ENCODE assay signal across 1 cellular context in genomic region chr14:100750762-100751699, GRCh38.
A peak's percentile ranks its signal among the peaks of the same experiment; 100 is the strongest.
TF ChIP-seq lines count a peak whose summit lies in the region.

No MANE protein-coding gene starts in this region.

TF ChIP-seq in HepG2, 621 proteins besides CTCF, POLR2A, EP300 and RAD21 (continued from another document and continues in another):
- TF ChIP-seq GATAD1 (CRISPR knock-in tag; IDR thresholded peaks at IDR 0.05) (peak; percentile 63; the same call in 1 of the 2 replicates), PAX8 (CRISPR knock-in tag; IDR thresholded peaks at IDR 0.05; ENCODE audit: borderline replicate concordance) (0 out of 2 replicates have a peak, but pooled peaks have one; percentile 70), ZNF512B (CRISPR knock-in tag; IDR thresholded peaks at IDR 0.05; ENCODE audit: borderline replicate concordance) (peak; percentile 61; the same call in 1 of the 2 replicates), SNRNP70 (IDR thresholded peaks at IDR 0.05; ENCODE audit: low read depth, low read length) (no peak), ZNF432 (CRISPR knock-in tag; IDR thresholded peaks at IDR 0.05; ENCODE audit: borderline replicate concordance) (no peak), ZNF605 (CRISPR knock-in tag; IDR thresholded peaks at IDR 0.05) (0 out of 2 replicates have a peak, but pooled peaks have one; percentile 11), RFX3 (CRISPR knock-in tag; IDR thresholded peaks at IDR 0.05) (0 out of 2 replicates have a peak, but pooled peaks have one; percentile 27), ZSCAN12 (CRISPR knock-in tag; IDR thresholded peaks at IDR 0.05) (peak; percentile 60; the same call in 1 of the 2 replicates), SNAI1 (CRISPR knock-in tag; IDR thresholded peaks at IDR 0.05; ENCODE audit: borderline replicate concordance) (no peak), NRL (CRISPR knock-in tag; IDR thresholded peaks at IDR 0.05; ENCODE audit: borderline replicate concordance) (peak; percentile 65; the same call in 1 of the 2 replicates), ZKSCAN5 (CRISPR knock-in tag; IDR thresholded peaks at IDR 0.05) (no peak), HNF4A (CRISPR knock-in tag; IDR thresholded peaks at IDR 0.05) (peak; percentile 98), XRCC5 (optimal IDR thresholded peaks at IDR 0.05; ENCODE audit: low read length) (no peak), ZZZ3 (CRISPR knock-in tag; IDR thresholded peaks at IDR 0.05; ENCODE audit: borderline replicate concordance) (peak; percentile 58; the same call in 1 of the 2 replicates), ATF6 (CRISPR knock-in tag; conservative IDR thresholded peaks at IDR 0.05) (no peak; the same call in 1 of the 2 replicates), SIX4 (CRISPR knock-in tag; IDR thresholded peaks at IDR 0.05) (peak; percentile 96), ZNF317 (CRISPR knock-in tag; IDR thresholded peaks at IDR 0.05) (peak; percentile 71), DDIT3 (CRISPR knock-in tag; IDR thresholded peaks at IDR 0.05) (no peak), GPN1 (CRISPR knock-in tag; IDR thresholded peaks at IDR 0.05; ENCODE audit: borderline replicate concordance) (no peak), TBL1XR1 (IDR thresholded peaks at IDR 0.05; ENCODE audit: borderline replicate concordance, low read length, partially characterized antibody) (no peak), ZBTB46 (CRISPR knock-in tag; IDR thresholded peaks at IDR 0.05; ENCODE audit: borderline replicate concordance) (no peak), REL (CRISPR knock-in tag; conservative IDR thresholded peaks at IDR 0.05) (no peak), EZH2 (conservative IDR thresholded peaks at IDR 0.05; ENCODE audit: low read depth, low read length) (no peak), GTF2F1 (IDR thresholded peaks at IDR 0.05; ENCODE audit: low read length) (no peak), ATF1 (CRISPR knock-in tag; IDR thresholded peaks at IDR 0.05) (peak; percentile 53), PITX1 (CRISPR knock-in tag; IDR thresholded peaks at IDR 0.05) (peak; percentile 95), KDM6A (CRISPR knock-in tag; IDR thresholded peaks at IDR 0.05; ENCODE audit: low read depth) (peak; percentile 44; the same call in 1 of the 2 replicates), HES4 (CRISPR knock-in tag; IDR thresholded peaks at IDR 0.05; ENCODE audit: borderline replicate concordance) (no peak), RNF2 (conservative IDR thresholded peaks at IDR 0.05; ENCODE audit: low read depth) (no peak), ZBTB3 (CRISPR knock-in tag; IDR thresholded peaks at IDR 0.05; ENCODE audit: borderline replicate concordance, low read depth) (peak; percentile 61; the same call in 1 of the 2 replicates), SP1 (IDR thresholded peaks at IDR 0.05) (no peak), SP1 (CRISPR knock-in tag; IDR thresholded peaks at IDR 0.05) (no peak), SNAPC4 (CRISPR knock-in tag; IDR thresholded peaks at IDR 0.05) (peak; percentile 73; the same call in 1 of the 2 replicates), PAXIP1 (CRISPR knock-in tag; conservative IDR thresholded peaks at IDR 0.05) (peak; percentile 95), PCBP1 (IDR thresholded peaks at IDR 0.05; ENCODE audit: borderline replicate concordance, low read depth, low read length) (no peak), TEF (CRISPR knock-in tag; IDR thresholded peaks at IDR 0.05) (peak; percentile 99), ZNF75D (CRISPR knock-in tag; IDR thresholded peaks at IDR 0.05; ENCODE audit: borderline replicate concordance) (0 out of 2 replicates have a peak, but pooled peaks have one; percentile 68), REXO4 (CRISPR knock-in tag; IDR thresholded peaks at IDR 0.05; ENCODE audit: borderline replicate concordance) (no peak), NR2F1 (CRISPR knock-in tag; IDR thresholded peaks at IDR 0.05) (peak in 1 of 2 experiments; percentile 46; a peak in 1 of 4 replicates), ZNF704 (CRISPR knock-in tag; IDR thresholded peaks at IDR 0.05; ENCODE audit: borderline replicate concordance) (no peak), XBP1 (CRISPR knock-in tag; IDR thresholded peaks at IDR 0.05) (no peak), STAG1 (CRISPR knock-in tag; IDR thresholded peaks at IDR 0.05) (peak; percentile 52), ZNF205 (CRISPR knock-in tag; IDR thresholded peaks at IDR 0.05) (peak; percentile 46; the same call in 1 of the 2 replicates), SRSF1 (optimal IDR thresholded peaks at IDR 0.05; ENCODE audit: low read depth, low read length) (no peak), ZSCAN31 (CRISPR knock-in tag; IDR thresholded peaks at IDR 0.05; ENCODE audit: low read depth) (no peak; the same call in 1 of the 2 replicates), SAFB2 (CRISPR knock-in tag; IDR thresholded peaks at IDR 0.05; ENCODE audit: borderline replicate concordance, low read depth) (no peak; the same call in 1 of the 2 replicates), ZNF775 (CRISPR knock-in tag; IDR thresholded peaks at IDR 0.05; ENCODE audit: borderline replicate concordance) (no peak), ZNF256 (CRISPR knock-in tag; conservative IDR thresholded peaks at IDR 0.05) (0 out of 2 replicates have a peak, but pooled peaks have one; percentile 42), ZNF468 (CRISPR knock-in tag; IDR thresholded peaks at IDR 0.05) (no peak), BHLHE40 (IDR thresholded peaks at IDR 0.05; ENCODE audit: low read length) (no peak), SRSF9 (IDR thresholded peaks at IDR 0.05; ENCODE audit: borderline replicate concordance, insufficient read depth, low read depth, low read length, poor library complexity, severe bottlenecking) (no peak), RCOR2 (CRISPR knock-in tag; IDR thresholded peaks at IDR 0.05) (peak; percentile 95), ZBTB42 (CRISPR knock-in tag; IDR thresholded peaks at IDR 0.05) (no peak)
